ENCODE assay signal across 15 cellular contexts in genomic region chr1:205648212-205648910, GRCh38. TPM values are rescaled to one million over a fixed set of nuclear protein-coding genes. Genes with fewer than 3 reads are reported as not detected.
DNase-seq lines count a peak whose midpoint lies in the region; ATAC-seq, FAIRE-seq and TF ChIP-seq lines count a peak whose summit lies in the region.
"Had no signal": no experiment of that assay in that cellular context is flagged by ENCODE, and none has a peak within 500 bp of the region (broad histone marks: within the 10 kb centered on the region; RNA-seq: fewer than 3 reads in every experiment).

No MANE protein-coding gene starts in this region.

- POLR2A ChIA-PET in HEK293 (lab: Yijun Ruan, JAX), result interaction anchor here (1.0 kb wide), 2 partner anchors 10 to 16 kb away, joined by 3 read pairs; no protein-coding TSS in a partner anchor

- H3K36me3 ChIP-seq in HEK293 (ENCODE audit: control insufficient read depth in 2 of 2, insufficient read depth in 1 of 2, low read length in 2 of 2) (peaks cover 0 to 3% of the 10 kb centered on the region in 2 experiments; a peak in 1 of 3 replicates), pancreas (no peaks in the 10 kb centered on the region), testis (ENCODE audit: low read depth, missing control alignments) (no peaks in the 10 kb centered on the region)

- H3K4me3 ChIP-seq in HEK293 (ENCODE audit: low read depth, low read length) (no peak overlapping the region), pancreas (no peak overlapping the region), testis (no peak overlapping the region)

- ATAC-seq in pancreas (peak; percentile 63 to 92 (median 76)), GM21367 (IDR thresholded peaks at IDR 0.05; ENCODE audit: unreplicated experiment) (no peak), GM21737 (IDR thresholded peaks at IDR 0.05; ENCODE audit: unreplicated experiment) (no peak)
- ATAC-seq: sciatic nerve had no signal

- TF ChIP-seq CTCF in HEK293 (tag by site-specific recombination; IDR thresholded peaks at IDR 0.05) (no peak), VCaP (conservative IDR thresholded peaks at IDR 0.05) (no peak), pancreas (IDR thresholded peaks at IDR 0.05) (no peak), testis (IDR thresholded peaks at IDR 0.05) (no peak)

- WGBS in pancreas, 2 donors, result 33 to 48% methylated on average over 7 of the region's 7 CpGs
- WGBS in testis, 2 donors, result 64 to 86% methylated on average over 5 to 7 of the region's 7 CpGs

- no peak for FAIRE-seq in pancreas (lab: Jason Lieb, UNC)
- FAIRE-seq: kidney had no signal

- no peaks in the 10 kb centered on the region for H3K4me1 ChIP-seq in HEK293 (ENCODE audit: control insufficient read depth, insufficient read depth, low read length)
- H3K4me1 ChIP-seq in pancreas, result no peaks in the 10 kb centered on the region
- H3K4me1 ChIP-seq in testis, result no peaks in the 10 kb centered on the region

- H3K27me3 ChIP-seq in pancreas, result no peaks in the 10 kb centered on the region
- no peaks in the 10 kb centered on the region for H3K27me3 ChIP-seq in testis

- intact Hi-C loops in pancreas (cut with DNase I) (loop anchor here in 1 of 3 donors (10.0 kb wide), 1 partner anchor 314 kb away; no protein-coding TSS in a partner anchor), testis (cut with DNase I; ENCODE audit: low total_unique reads) (no loop called here)

- CTCF ChIA-PET in HEK293 (lab: Yijun Ruan, JAX), result interaction anchor here (0.8 to 2.4 kb wide), 5 partner anchors 10 to 375 kb away, joined by 3 to 21 read pairs (median 8); no protein-coding TSS in a partner anchor

- no peak for TF ChIP-seq POLR2A in testis (IDR thresholded peaks at IDR 0.05)

- H3K27ac ChIP-seq in HEK293 (ENCODE audit: extremely low read depth, low read depth, low read length) (no peak overlapping the region), VCaP (peak overlapping the region; percentile 64), pancreas (peak overlapping the region in 1 of 4 donors; percentile 8), testis (no peak overlapping the region)

- DNase-seq in NCI-H2107 treated with DMSO at 0.1 percent for 48 hours (lab: John Stamatoyannopoulos, UW; ENCODE audit: unreplicated experiment), result peak; percentile 98
- peak in 2 of 6 donors; percentile 29 to 37 for DNase-seq in pancreas
- DNase-seq in testis, result no peak
- DNase-seq in EL, result no peak
- DNase-seq: amygdala; effector memory CD4-positive, alpha-beta T cell; GF-D8; Karpas-422; kidney; NCI-H774 had no signal

- H3K9me3 ChIP-seq in HEK293 (ENCODE audit: control insufficient read depth, insufficient read depth, low read depth, low read length) (no peaks in the 10 kb centered on the region), pancreas (no peaks in the 10 kb centered on the region), testis (no peaks in the 10 kb centered on the region)

TF ChIP-seq in HEK293, 187 proteins besides CTCF, POLR2A, EP300 and RAD21 (continues in another document):
- TF ChIP-seq ZFHX2 (tag by site-specific recombination; conservative IDR thresholded peaks at IDR 0.05) (peak; percentile 65), SP7 (tag by site-specific recombination; IDR thresholded peaks at IDR 0.05) (peak; percentile 60; the same call in 1 of the 2 replicates), PATZ1 (tag by site-specific recombination; IDR thresholded peaks at IDR 0.05) (peak; percentile 86; the same call in 1 of the 2 replicates), ZNF10 (tag by site-specific recombination; IDR thresholded peaks at IDR 0.05) (peak; percentile 53; the same call in 1 of the 2 replicates), WT1 (tag by site-specific recombination; IDR thresholded peaks at IDR 0.05) (peak; percentile 91), ZNF121 (tag by site-specific recombination; IDR thresholded peaks at IDR 0.05) (peak; percentile 76; the same call in 1 of the 2 replicates), HIC1 (tag by site-specific recombination; IDR thresholded peaks at IDR 0.05) (no peak; the same call in none of the 2 replicates), IKZF3 (tag by site-specific recombination; IDR thresholded peaks at IDR 0.05) (peak; percentile 53; the same call in 1 of the 2 replicates), ZSCAN16 (tag by site-specific recombination; IDR thresholded peaks at IDR 0.05) (0 out of 2 replicates have a peak, but pooled peaks have one; percentile 41), ZNF138 (tag by site-specific recombination; IDR thresholded peaks at IDR 0.05; ENCODE audit: borderline replicate concordance) (no peak), ZNF140 (tag by site-specific recombination; IDR thresholded peaks at IDR 0.05) (no peak), TSHZ1 (tag by site-specific recombination; IDR thresholded peaks at IDR 0.05; ENCODE audit: borderline replicate concordance) (0 out of 2 replicates have a peak, but pooled peaks have one; percentile 52)
- TF ChIP-seq, protein P1, sequence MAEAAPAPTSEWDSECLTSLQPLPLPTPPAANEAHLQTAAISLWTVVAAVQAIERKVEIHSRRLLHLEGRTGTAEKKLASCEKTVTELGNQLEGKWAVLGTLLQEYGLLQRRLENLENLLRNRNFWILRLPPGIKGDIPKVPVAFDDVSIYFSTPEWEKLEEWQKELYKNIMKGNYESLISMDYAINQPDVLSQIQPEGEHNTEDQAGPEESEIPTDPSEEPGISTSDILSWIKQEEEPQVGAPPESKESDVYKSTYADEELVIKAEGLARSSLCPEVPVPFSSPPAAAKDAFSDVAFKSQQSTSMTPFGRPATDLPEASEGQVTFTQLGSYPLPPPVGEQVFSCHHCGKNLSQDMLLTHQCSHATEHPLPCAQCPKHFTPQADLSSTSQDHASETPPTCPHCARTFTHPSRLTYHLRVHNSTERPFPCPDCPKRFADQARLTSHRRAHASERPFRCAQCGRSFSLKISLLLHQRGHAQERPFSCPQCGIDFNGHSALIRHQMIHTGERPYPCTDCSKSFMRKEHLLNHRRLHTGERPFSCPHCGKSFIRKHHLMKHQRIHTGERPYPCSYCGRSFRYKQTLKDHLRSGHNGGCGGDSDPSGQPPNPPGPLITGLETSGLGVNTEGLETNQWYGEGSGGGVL (tag by site-specific recombination; IDR thresholded peaks at IDR 0.05), result peak; percentile 76

RNA-seq across cellular contexts. Expression of gene ELK4, which starts 16.6 kb away (rescaled TPM):
- 10 to 100 TPM; 18.5 to 42.7 (median 26.6) TPM for total RNA-seq in pancreas
- polyA plus RNA-seq in pancreas, result 1 to 10 TPM; 5.7 to 7.2 TPM
- total RNA-seq in testis, result 10 to 100 TPM; 20.5 to 25.4 TPM
- 20.4 TPM for polyA plus RNA-seq in testis (ENCODE audit: insufficient read depth, low read depth, low replicate concordance)

RNA-seq across cellular contexts. Expression of gene SLC45A3, which starts 31.9 kb away (rescaled TPM):
- total RNA-seq in pancreas (1 to 10 TPM in 3 of 6 donors, under 1 TPM in 3; 0.28 to 2.1 (median 0.90) TPM), testis (1 to 10 TPM; 7.3 to 8.9 TPM)
- polyA plus RNA-seq in pancreas (1 to 10 TPM; 1.4 to 4.7 TPM), testis (ENCODE audit: insufficient read depth, low read depth, low replicate concordance) (4.5 TPM)

Comparison
In these comparisons a context has a peak if more than half of its experiments do, and no peak if none do; other contexts are left out.
1. ATAC-seq: peak in pancreas (4 of 4); none in GM21367 (single experiment) and GM21737 (single experiment).